19 cellular contexts compared by ENCODE assay signal in genomic region chr15:37372064-37372463, GRCh38.
"Had no signal": no experiment of that assay in that cellular context is flagged by ENCODE, and none has a peak within 500 bp of the region (broad histone marks: within the 10 kb centered on the region; RNA-seq: fewer than 3 reads in every experiment).

No MANE protein-coding gene starts in this region.

- H3K4me1 ChIP-seq: ascending aorta, lower lobe of right lung, tibial artery had no signal

- FAIRE-seq: endometrium had no signal

- H3K36me3 ChIP-seq: ascending aorta, lower lobe of right lung, tibial artery had no signal

- H3K4me3 ChIP-seq: ascending aorta, lower lobe of right lung, tibial artery had no signal

- H3K27me3 ChIP-seq: ascending aorta, tibial artery had no signal

- DNase-seq: activated CD4-positive, CD25-positive, alpha-beta regulatory T cell treated with anti-CD3 and anti-CD28 coated beads, Interleukin-2, amount 50 U/mL, for 72 hours; activated CD8-positive, alpha-beta memory T cell treated with anti-CD3 and anti-CD28 coated beads for 24 hours; activated CD8-positive, alpha-beta memory T cell treated with anti-CD3 and anti-CD28 coated beads, Interleukin-2, amount 50 U/mL, for 48 hours; activated effector memory CD4-positive, alpha-beta T cell treated with anti-CD3 and anti-CD28 coated beads, Interleukin-2, amount 50 U/mL, for 16 hours; activated naive CD4-positive, alpha-beta T cell treated with anti-CD3 and anti-CD28 coated beads, Interleukin-2, amount 50 U/mL, for 16 hours; activated T-cell treated with anti-CD3 and anti-CD28 coated beads, Interleukin-2, amount 50 U/mL, for 72 hours; cerebellar nuclear complex; cortex of kidney; erythroblast; lower lobe of right lung; retina; stimulated activated CD4-positive, alpha-beta T cell treated with anti-CD3 and anti-CD28 coated beads, Interleukin-12 subunit alpha, Interleukin-12 subunit beta, amount 100 ng/mL, for 4 hours; stimulated activated CD4-positive, alpha-beta T cell treated with anti-CD3 and anti-CD28 coated beads, Interleukin-1b, Interleukin-23, amount 100 ng/mL, for 48 hours; stimulated activated naive CD4-positive, alpha-beta T cell treated with Interleukin-2 at 50 U/mL for 16 hours; T1000; tibial artery had no signal

- H3K27ac ChIP-seq: ascending aorta, lower lobe of right lung, tibial artery, VCaP had no signal

- H3K9me3 ChIP-seq: ascending aorta, lower lobe of right lung, tibial artery had no signal
